Comparison of ENCODE assay signal across 1 cellular context in genomic region chr13:80340643-80341097, GRCh38.
TF ChIP-seq lines count a peak whose summit lies in the region.

No MANE protein-coding gene starts in this region.

TF ChIP-seq in K562, 482 proteins besides CTCF, POLR2A, EP300 and RAD21 (continued from another document):
- no peak for TF ChIP-seq CLOCK (CRISPR knock-in tag; IDR thresholded peaks at IDR 0.05; ENCODE audit: borderline replicate concordance)
- no peak for TF ChIP-seq RBFOX2 (IDR thresholded peaks at IDR 0.05; ENCODE audit: low read depth, low read length)
TF ChIP-seq in K562: peak in this region for 3.
